ENCODE assay signal across 23 cellular contexts in the genomic region with DNA sequence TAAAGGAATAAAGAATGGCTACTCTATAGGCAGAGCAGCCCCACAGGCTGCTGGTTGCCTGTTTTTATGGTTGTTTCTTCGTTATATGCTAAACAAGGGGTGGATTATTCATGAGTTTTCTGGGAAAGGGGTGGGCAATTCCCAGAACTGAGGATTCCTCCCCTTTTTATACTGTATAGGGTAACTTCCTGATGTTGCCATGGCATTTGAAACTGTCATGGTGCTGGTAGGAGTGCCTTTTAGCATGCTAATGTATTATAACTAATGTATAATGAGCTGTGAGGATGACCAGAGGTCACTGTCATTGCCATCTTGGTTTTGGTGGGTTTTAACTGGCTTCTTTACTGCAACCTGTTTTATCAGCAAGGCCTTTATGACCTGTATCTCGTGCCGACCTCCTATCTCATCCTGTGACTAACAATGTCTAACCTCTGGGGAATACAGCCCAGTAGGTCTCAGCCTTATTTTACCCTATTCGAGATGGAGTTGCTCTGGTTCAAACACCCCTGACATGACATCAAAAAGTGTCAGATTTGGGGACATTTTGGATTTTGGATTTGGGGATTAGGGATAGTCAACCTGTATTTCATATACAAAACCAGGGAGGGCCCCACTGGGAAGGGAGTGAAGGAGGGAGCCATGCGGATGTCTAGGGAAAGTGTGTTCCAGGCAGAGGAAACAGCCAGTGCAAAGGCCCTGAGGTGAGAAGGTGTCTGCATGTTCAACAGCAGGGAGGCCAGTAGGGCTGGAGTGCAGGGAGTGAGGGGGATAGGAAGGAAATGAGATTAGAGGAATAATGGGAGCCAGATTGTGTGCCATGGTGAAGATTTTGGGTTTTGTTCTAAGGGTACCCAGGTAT. TPM values are rescaled to one million over a fixed set of nuclear protein-coding genes. Genes with fewer than 3 reads are reported as not detected.
A peak's percentile ranks its signal among the peaks of the same experiment; 100 is the strongest.
DNase-seq lines count a peak whose midpoint lies in the region.
"Had no signal": no experiment of that assay in that cellular context is flagged by ENCODE, and none has a peak within 500 bp of the region (broad histone marks: within the 10 kb centered on the region; RNA-seq: fewer than 3 reads in every experiment).

No MANE protein-coding gene starts in this region.

- H3K9me3 Mint-ChIP-seq in activated CD4-positive, alpha-beta T cell treated with anti-CD3 and anti-CD28 coated beads, Interleukin-2, amount 10 ng/mL, durations not matched to agents 7 days and 5 days, result peaks cover 51% of the 10 kb centered on the region
- H3K9me3 Mint-ChIP-seq in activated CD4-positive, alpha-beta T cell treated with anti-CD3 and anti-CD28 coated beads, Interleukin-2, amount 10 ng/mL, durations not matched to agents 24 days and 14 days, result peaks cover 36% of the 10 kb centered on the region
- H3K9me3 Mint-ChIP-seq in CD8-positive, alpha-beta memory T cell, result peaks cover 0 to 14% (median 5%) of the 10 kb centered on the region in 5 donors
- H3K9me3 Mint-ChIP-seq in activated naive CD8-positive, alpha-beta T cell treated with anti-CD3 and anti-CD28 coated beads for 36 hours, result peaks cover 41% of the 10 kb centered on the region

- no peaks in the 10 kb centered on the region for H3K27me3 ChIP-seq in CD8-positive, alpha-beta memory T cell (ENCODE audit: insufficient read depth, low read length, poor library complexity, severe bottlenecking)
- no peaks in the 10 kb centered on the region for H3K27me3 ChIP-seq in neuron (ENCODE audit: insufficient read depth, low read length)

- peaks cover 8% of the 10 kb centered on the region for H3K9me3 ChIP-seq in CD8-positive, alpha-beta memory T cell (ENCODE audit: low read length)
- peaks cover 3% of the 10 kb centered on the region for H3K9me3 ChIP-seq in neuron (ENCODE audit: low read length)

- DNase-seq in activated CD4-positive, alpha-beta T cell treated with anti-CD3 and anti-CD28 coated beads, Interleukin-2, amount 10 ng/mL, durations not matched to agents 7 days and 5 days, result no peak
- no peak for DNase-seq in activated CD4-positive, alpha-beta T cell treated with anti-CD3 and anti-CD28 coated beads, Interleukin-2, amount 10 ng/mL, durations not matched to agents 24 days and 14 days
- DNase-seq in CD8-positive, alpha-beta memory T cell, result no peak
- DNase-seq in activated naive CD8-positive, alpha-beta T cell treated with anti-CD3 and anti-CD28 coated beads for 36 hours, result no peak
- DNase-seq in NCI-H446 treated with DMSO at 0.1 percent for 48 hours (lab: John Stamatoyannopoulos, UW) (no peak), AG20443 (ENCODE audit: low spot score) (no peak), LoVo (ENCODE audit: low spot score) (no peak)
- DNase-seq: activated T-cell treated with anti-CD3 and anti-CD28 coated beads for 4 hours; C1 segment of cervical spinal cord; DMS79; effector memory CD4-positive, alpha-beta T cell; head of caudate nucleus; HFFc6; left ventricle myocardium superior; NCI-H2029; NCI-H510A; SHP77; small intestine; stimulated activated CD4-positive, alpha-beta T cell treated with anti-CD3 and anti-CD28 coated beads, Interleukin-4, amount 100 ng/mL, for 24 hours had no signal

- no peak overlapping the region for H2AFZ ChIP-seq in neuron (ENCODE audit: low read depth, low read length)
- H2AFZ ChIP-seq: parathyroid adenoma had no signal

- H3K36me3 ChIP-seq in CD8-positive, alpha-beta memory T cell (ENCODE audit: insufficient read depth, low read length), result peaks cover 72% of the 10 kb centered on the region
- H3K36me3 ChIP-seq in neuron (ENCODE audit: insufficient read depth, low read length), result no peaks in the 10 kb centered on the region

- peaks cover 23% of the 10 kb centered on the region for H3K4me1 ChIP-seq in CD8-positive, alpha-beta memory T cell (ENCODE audit: insufficient read depth, low read length)
- peaks cover 25% of the 10 kb centered on the region for H3K4me1 ChIP-seq in neuron (ENCODE audit: insufficient read depth, low read length)
- H3K4me1 ChIP-seq: parathyroid adenoma had no signal

- H3K27me3 Mint-ChIP-seq in activated CD4-positive, alpha-beta T cell treated with anti-CD3 and anti-CD28 coated beads, Interleukin-2, amount 10 ng/mL, durations not matched to agents 7 days and 5 days, result no peaks in the 10 kb centered on the region
- H3K27me3 Mint-ChIP-seq in activated CD4-positive, alpha-beta T cell treated with anti-CD3 and anti-CD28 coated beads, Interleukin-2, amount 10 ng/mL, durations not matched to agents 24 days and 14 days, result no peaks in the 10 kb centered on the region
- H3K27me3 Mint-ChIP-seq in CD8-positive, alpha-beta memory T cell, result peaks cover 0 to 2% of the 10 kb centered on the region in 2 donors
- H3K27me3 Mint-ChIP-seq in activated naive CD8-positive, alpha-beta T cell treated with anti-CD3 and anti-CD28 coated beads for 36 hours, result no peaks in the 10 kb centered on the region

- intact Hi-C loops in activated CD4-positive, alpha-beta T cell treated with anti-CD3 and anti-CD28 coated beads, Interleukin-2, amount 10 ng/mL, durations not matched to agents 24 days and 14 days (cut with micrococcal nuclease), result no loop called here

- peaks cover 98% of the 10 kb centered on the region for H3K36me3 Mint-ChIP-seq in activated CD4-positive, alpha-beta T cell treated with anti-CD3 and anti-CD28 coated beads, Interleukin-2, amount 10 ng/mL, durations not matched to agents 7 days and 5 days (ENCODE audit: low read depth)
- peaks cover 93% of the 10 kb centered on the region for H3K36me3 Mint-ChIP-seq in activated CD4-positive, alpha-beta T cell treated with anti-CD3 and anti-CD28 coated beads, Interleukin-2, amount 10 ng/mL, durations not matched to agents 24 days and 14 days (ENCODE audit: low read depth)
- H3K36me3 Mint-ChIP-seq in CD8-positive, alpha-beta memory T cell, result peaks cover 44 to 96% (median 51%) of the 10 kb centered on the region in 3 donors
- peaks cover 83% of the 10 kb centered on the region for H3K36me3 Mint-ChIP-seq in activated naive CD8-positive, alpha-beta T cell treated with anti-CD3 and anti-CD28 coated beads for 36 hours

- peak overlapping the region; percentile 18 for H3K27ac ChIP-seq in CD8-positive, alpha-beta memory T cell (ENCODE audit: low read depth, low read length)
- H3K27ac ChIP-seq: parathyroid adenoma, thoracic aorta had no signal

- POLR2A ChIA-PET in activated CD4-positive, alpha-beta T cell treated with anti-CD3 and anti-CD28 coated beads, Interleukin-2, amount 10 ng/mL, durations not matched to agents 7 days and 5 days (lab: Charles Lee), result no interaction called here
- POLR2A ChIA-PET in CD8-positive, alpha-beta memory T cell (lab: Charles Lee), result no interaction called here

- peak overlapping the region; percentile 0 for H3K4me3 ChIP-seq in CD8-positive, alpha-beta memory T cell (ENCODE audit: low read length)
- peak overlapping the region; percentile 21 for H3K4me3 ChIP-seq in neuron (ENCODE audit: low read length)
- H3K4me3 ChIP-seq: thoracic aorta had no signal

- CTCF ChIA-PET in activated CD4-positive, alpha-beta T cell treated with anti-CD3 and anti-CD28 coated beads, Interleukin-2, amount 10 ng/mL, durations not matched to agents 7 days and 5 days (lab: Charles Lee), result interaction anchor here (3.2 kb wide), 1 partner anchor 12 kb away, joined by 14 read pairs; a partner anchor contains a TSS
- CTCF ChIA-PET in CD8-positive, alpha-beta memory T cell (lab: Charles Lee), result interaction anchor here (0.9 kb wide), 1 partner anchor 23 kb away, joined by 3 read pairs; no protein-coding TSS in a partner anchor

- H3K4me3 Mint-ChIP-seq in activated CD4-positive, alpha-beta T cell treated with anti-CD3 and anti-CD28 coated beads, Interleukin-2, amount 10 ng/mL, durations not matched to agents 7 days and 5 days, result no peak overlapping the region
- no peak overlapping the region for H3K4me3 Mint-ChIP-seq in activated CD4-positive, alpha-beta T cell treated with anti-CD3 and anti-CD28 coated beads, Interleukin-2, amount 10 ng/mL, durations not matched to agents 24 days and 14 days
- no peak overlapping the region for H3K4me3 Mint-ChIP-seq in CD8-positive, alpha-beta memory T cell
- H3K4me3 Mint-ChIP-seq in activated naive CD8-positive, alpha-beta T cell treated with anti-CD3 and anti-CD28 coated beads for 36 hours, result no peak overlapping the region
- H3K4me3 Mint-ChIP-seq: HFFc6 had no signal

- H3K4me1 Mint-ChIP-seq in activated CD4-positive, alpha-beta T cell treated with anti-CD3 and anti-CD28 coated beads, Interleukin-2, amount 10 ng/mL, durations not matched to agents 7 days and 5 days, result peaks cover 48% of the 10 kb centered on the region
- peaks cover 31% of the 10 kb centered on the region for H3K4me1 Mint-ChIP-seq in activated CD4-positive, alpha-beta T cell treated with anti-CD3 and anti-CD28 coated beads, Interleukin-2, amount 10 ng/mL, durations not matched to agents 24 days and 14 days
- H3K4me1 Mint-ChIP-seq in CD8-positive, alpha-beta memory T cell, result peaks cover 30 to 59% (median 53%) of the 10 kb centered on the region in 3 donors
- H3K4me1 Mint-ChIP-seq in activated naive CD8-positive, alpha-beta T cell treated with anti-CD3 and anti-CD28 coated beads for 36 hours, result peaks cover 22% of the 10 kb centered on the region

- peak overlapping the region; percentile 63 for H3K27ac Mint-ChIP-seq in activated CD4-positive, alpha-beta T cell treated with anti-CD3 and anti-CD28 coated beads, Interleukin-2, amount 10 ng/mL, durations not matched to agents 7 days and 5 days
- no peak overlapping the region for H3K27ac Mint-ChIP-seq in activated CD4-positive, alpha-beta T cell treated with anti-CD3 and anti-CD28 coated beads, Interleukin-2, amount 10 ng/mL, durations not matched to agents 24 days and 14 days
- peak overlapping the region in 7 of 8 donors; percentile 19 to 80 (median 50) for H3K27ac Mint-ChIP-seq in CD8-positive, alpha-beta memory T cell
- H3K27ac Mint-ChIP-seq in activated naive CD8-positive, alpha-beta T cell treated with anti-CD3 and anti-CD28 coated beads for 36 hours, result peak overlapping the region; percentile 26
- H3K27ac Mint-ChIP-seq: HFFc6 had no signal

RNA-seq across cellular contexts. Expression of a gene that starts 10.9 kb away (rescaled TPM):
- 100 to 1,000 TPM; 455 to 524 TPM for total RNA-seq in activated CD4-positive, alpha-beta T cell treated with anti-CD3 and anti-CD28 coated beads, Interleukin-2, amount 10 ng/mL, durations not matched to agents 7 days and 5 days
- total RNA-seq in activated CD4-positive, alpha-beta T cell treated with anti-CD3 and anti-CD28 coated beads, Interleukin-2, amount 10 ng/mL, durations not matched to agents 24 days and 14 days, result 273 and 286 TPM in 2 replicates
- total RNA-seq in CD8-positive, alpha-beta memory T cell, result 100 to 1,000 TPM; 295 TPM
- 560 TPM for polyA plus RNA-seq in CD8-positive, alpha-beta memory T cell
- total RNA-seq in activated naive CD8-positive, alpha-beta T cell treated with anti-CD3 and anti-CD28 coated beads for 36 hours, result 100 to 1,000 TPM; 272 to 275 TPM

RNA-seq across cellular contexts. Expression of a gene that starts 22.4 kb away (rescaled TPM):
- total RNA-seq in activated CD4-positive, alpha-beta T cell treated with anti-CD3 and anti-CD28 coated beads, Interleukin-2, amount 10 ng/mL, durations not matched to agents 7 days and 5 days, result 1 to 10 TPM; 4.5 to 5.0 TPM
- total RNA-seq in activated CD4-positive, alpha-beta T cell treated with anti-CD3 and anti-CD28 coated beads, Interleukin-2, amount 10 ng/mL, durations not matched to agents 24 days and 14 days, result 0.23 TPM in 1 of 2 replicates, not detected in the other
- total RNA-seq in CD8-positive, alpha-beta memory T cell, result 1 to 10 TPM in 1 of 2 experiments, under 1 TPM in 1; 0.60 to 1.0 TPM
- 12.9 TPM for polyA plus RNA-seq in CD8-positive, alpha-beta memory T cell
- under 1 TPM; 0.54 to 0.62 TPM for total RNA-seq in activated naive CD8-positive, alpha-beta T cell treated with anti-CD3 and anti-CD28 coated beads for 36 hours
- total RNA-seq: left ventricle myocardium superior, thoracic aorta had no signal

RNA-seq across cellular contexts. Expression of a gene that starts 26.8 kb away (rescaled TPM):
- total RNA-seq in activated CD4-positive, alpha-beta T cell treated with anti-CD3 and anti-CD28 coated beads, Interleukin-2, amount 10 ng/mL, durations not matched to agents 7 days and 5 days, result 1 to 10 TPM; 1.0 to 1.8 TPM
- 0.79 TPM in 1 of 2 replicates, not detected in the other for total RNA-seq in activated CD4-positive, alpha-beta T cell treated with anti-CD3 and anti-CD28 coated beads, Interleukin-2, amount 10 ng/mL, durations not matched to agents 24 days and 14 days
- total RNA-seq in CD8-positive, alpha-beta memory T cell, result not detected
- polyA plus RNA-seq in CD8-positive, alpha-beta memory T cell, result 0.79 TPM
- total RNA-seq in activated naive CD8-positive, alpha-beta T cell treated with anti-CD3 and anti-CD28 coated beads for 36 hours, result 1 to 10 TPM; 1.1 TPM

RNA-seq across cellular contexts. Expression of a gene that starts 30.6 kb away (rescaled TPM):
- under 1 TPM; 0.37 to 0.40 TPM for total RNA-seq in activated CD4-positive, alpha-beta T cell treated with anti-CD3 and anti-CD28 coated beads, Interleukin-2, amount 10 ng/mL, durations not matched to agents 7 days and 5 days
- 0.07 and 0.16 TPM in 2 replicates for total RNA-seq in activated CD4-positive, alpha-beta T cell treated with anti-CD3 and anti-CD28 coated beads, Interleukin-2, amount 10 ng/mL, durations not matched to agents 24 days and 14 days
- under 1 TPM in 1 of 2 experiments, not detected in 1; 0.18 TPM for total RNA-seq in CD8-positive, alpha-beta memory T cell
- not detected for polyA plus RNA-seq in CD8-positive, alpha-beta memory T cell
- not detected for total RNA-seq in activated naive CD8-positive, alpha-beta T cell treated with anti-CD3 and anti-CD28 coated beads for 36 hours

RNA-seq across cellular contexts. Expression of a gene that starts 49.8 kb away (rescaled TPM):
- total RNA-seq in activated CD4-positive, alpha-beta T cell treated with anti-CD3 and anti-CD28 coated beads, Interleukin-2, amount 10 ng/mL, durations not matched to agents 7 days and 5 days, result not detected
- total RNA-seq in activated CD4-positive, alpha-beta T cell treated with anti-CD3 and anti-CD28 coated beads, Interleukin-2, amount 10 ng/mL, durations not matched to agents 24 days and 14 days, result not detected in 2 replicates
- not detected for total RNA-seq in CD8-positive, alpha-beta memory T cell
- polyA plus RNA-seq in CD8-positive, alpha-beta memory T cell, result not detected
- not detected for total RNA-seq in activated naive CD8-positive, alpha-beta T cell treated with anti-CD3 and anti-CD28 coated beads for 36 hours
- total RNA-seq: HFFc6; T-helper 2 cell treated with Interferon-gamma antibody and Interleukin-4, amounts not matched to agents 100 ng/mL and 5 ng/mL, for 36 hours had no signal
